15 cellular contexts compared by ENCODE assay signal in the genomic region with DNA sequence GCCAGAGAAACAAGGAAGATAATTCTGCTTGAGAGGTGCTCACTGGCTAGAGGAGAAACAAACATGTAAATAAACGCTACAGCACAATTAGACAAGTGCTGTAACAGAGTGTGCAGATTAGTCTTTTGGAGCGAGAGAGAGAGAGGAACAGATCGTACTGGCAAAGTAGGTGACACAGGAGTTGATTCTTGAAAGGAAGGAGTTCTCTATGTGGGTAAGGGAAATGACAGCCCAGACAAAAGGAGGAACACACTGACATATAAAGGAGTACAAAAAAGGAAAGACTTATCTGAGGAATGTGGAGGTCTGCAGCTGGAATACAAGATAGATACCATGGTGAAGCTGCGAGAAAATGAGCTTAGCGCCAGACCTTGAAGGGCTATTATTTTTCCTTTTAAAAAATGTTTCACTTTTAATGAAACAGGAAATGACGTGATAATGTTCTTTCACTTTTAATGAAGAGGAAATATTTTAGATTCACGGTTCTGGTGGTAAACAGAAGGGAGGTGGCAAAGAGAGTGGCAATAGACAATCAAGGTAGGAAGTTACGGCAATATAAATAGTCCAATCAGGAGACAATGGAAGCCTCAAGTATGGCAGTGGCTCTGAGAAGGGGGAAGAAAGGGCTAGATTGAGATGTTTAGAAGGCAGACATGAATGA.
DNase-seq lines count a peak whose midpoint lies in the region; ATAC-seq and TF ChIP-seq lines count a peak whose summit lies in the region.
"Had no signal": no experiment of that assay in that cellular context is flagged by ENCODE, and none has a peak within 500 bp of the region (broad histone marks: within the 10 kb centered on the region; RNA-seq: fewer than 3 reads in every experiment).

No MANE protein-coding gene starts in this region.

- peaks cover 0 to 14% (median 0%) of the 10 kb centered on the region in 11 experiments; a peak in 2 of 22 replicates for H3K9me3 ChIP-seq in BLaER1 treated with 17β-estradiol and CSF1 and Interleukin-3, amounts not matched to agents 10 nM and 100 nM (replicated peaks in 1 of 11)
- no peaks in the 10 kb centered on the region for H3K9me3 ChIP-seq in PC-9 (ENCODE audit: insufficient read depth, low read depth)

- BruUV-seq in PC-9 (replicated peaks; lab: Mats Ljungman, UMichigan) = no TSS peak

- H2AFZ ChIP-seq in PC-9 = no peak overlapping the region

- POLR2A ChIA-PET in PC-9 (lab: Charles Lee; ENCODE audit: unreplicated experiment) = no interaction called here

- H3K79me2 ChIP-seq in PC-9 (ENCODE audit: low read depth) = no peaks in the 10 kb centered on the region

- peaks cover 9 to 28% (median 11%) of the 10 kb centered on the region in 10 experiments; a peak in 19 of 20 replicates for H3K4me1 ChIP-seq in BLaER1 treated with 17β-estradiol and CSF1 and Interleukin-3, amounts not matched to agents 10 nM and 100 nM
- H3K4me1 ChIP-seq in PC-9 (replicated peaks; ENCODE audit: insufficient read depth) = no peaks in the 10 kb centered on the region

- 0 out of 22 replicates have a peak overlapping the region, but pooled peaks of 2 of the 11 experiments have one; percentile 6 to 26 for H3K27ac ChIP-seq in BLaER1 treated with 17β-estradiol and CSF1 and Interleukin-3, amounts not matched to agents 10 nM and 100 nM
- no peak overlapping the region for H3K27ac ChIP-seq in PC-9
- H3K27ac ChIP-seq: coronary artery had no signal

- no peaks in the 10 kb centered on the region for H3K27me3 Mint-ChIP-seq in effector memory CD8-positive, alpha-beta T cell
- no peaks in the 10 kb centered on the region for H3K27me3 Mint-ChIP-seq in naive B cell

- H3K36me3 ChIP-seq in BLaER1 treated with 17β-estradiol and CSF1 and Interleukin-3, amounts not matched to agents 10 nM and 100 nM = peaks cover 21 to 92% (median 39%) of the 10 kb centered on the region in 11 experiments; a peak in 20 of 22 replicates
- H3K36me3 ChIP-seq in PC-9 (ENCODE audit: low read depth) = no peaks in the 10 kb centered on the region

- ATAC-seq in GM19452 (IDR thresholded peaks at IDR 0.05; ENCODE audit: unreplicated experiment) (peak; percentile 58), naive B cell (ENCODE audit: low read depth in 2 of 2) (peak; percentile 82 to 88)
- peak; percentile 96 for ATAC-seq in effector memory CD8-positive, alpha-beta T cell (replicated peaks)

- no peaks in the 10 kb centered on the region for H3K9me2 ChIP-seq in PC-9 (ENCODE audit: insufficient read depth)

- peak; percentile 13 to 36 (median 15) for DNase-seq in effector memory CD8-positive, alpha-beta T cell
- DNase-seq in naive B cell = peak; percentile 24
- DNase-seq in stimulated activated naive CD4-positive, alpha-beta T cell (lab: John Stamatoyannopoulos, UW) = no peak
- no peak for DNase-seq in NCI-H1417 treated with DMSO at 0.1 percent for 48 hours (lab: John Stamatoyannopoulos, UW)
- no peak for DNase-seq in PC-9
- DNase-seq in AML-193 (lab: John Stamatoyannopoulos, UW) = no peak
- DNase-seq: activated CD4-positive, CD25-positive, alpha-beta regulatory T cell; activated T-cell treated with anti-CD3 and anti-CD28 coated beads, Interleukin-2, amount 50 U/mL, for 48 hours; C1 segment of cervical spinal cord; MV-4-11; NCI-H2171 treated with DMSO at 0.1 percent for 48 hours; trophoblast cell had no signal

- H3K4me3 Mint-ChIP-seq in effector memory CD8-positive, alpha-beta T cell = no peak overlapping the region
- H3K4me3 Mint-ChIP-seq in naive B cell = no peak overlapping the region

- CTCF ChIA-PET in PC-9 (lab: Charles Lee) = no interaction called here

- H4K20me1 ChIP-seq in BLaER1 treated with 17β-estradiol and CSF1 and Interleukin-3, amounts not matched to agents 10 nM and 100 nM = no peaks in the 10 kb centered on the region; a peak in 1 of 22 replicates
- no peaks in the 10 kb centered on the region for H4K20me1 ChIP-seq in PC-9 (ENCODE audit: insufficient read depth)

- H3K9ac ChIP-seq in BLaER1 treated with 17β-estradiol and CSF1 and Interleukin-3, amounts not matched to agents 10 nM and 100 nM = no peak overlapping the region

- H3K4me2 ChIP-seq in BLaER1 treated with 17β-estradiol and CSF1 and Interleukin-3, amounts not matched to agents 10 nM and 100 nM = peak overlapping the region; percentile 7 to 65 (median 44); a peak in 21 of 22 replicates
- H3K4me2 ChIP-seq in PC-9 = no peak overlapping the region

- intact Hi-C loops in PC-9 (cut with micrococcal nuclease; ENCODE audit: unreplicated experiment) = no loop called here

- H3K4me1 Mint-ChIP-seq in effector memory CD8-positive, alpha-beta T cell (ENCODE audit: low read depth in 2 of 2) = peaks cover 3 to 5% of the 10 kb centered on the region in 2 donors
- H3K4me1 Mint-ChIP-seq in naive B cell = peaks cover 0 to 6% (median 4%) of the 10 kb centered on the region in 3 donors

- no peaks in the 10 kb centered on the region for H3F3A ChIP-seq in PC-9 (ENCODE audit: insufficient read depth, low read depth)

- H3K27ac Mint-ChIP-seq in effector memory CD8-positive, alpha-beta T cell = no peak overlapping the region
- no peak overlapping the region for H3K27ac Mint-ChIP-seq in naive B cell

- H3K4me3 ChIP-seq in BLaER1 treated with 17β-estradiol and CSF1 and Interleukin-3, amounts not matched to agents 10 nM and 100 nM = no peak overlapping the region
- H3K4me3 ChIP-seq in PC-9 = no peak overlapping the region
- H3K4me3 ChIP-seq: coronary artery had no signal

- H3K27me3 ChIP-seq in BLaER1 treated with 17β-estradiol and CSF1 and Interleukin-3, amounts not matched to agents 10 nM and 100 nM = no peaks in the 10 kb centered on the region
- no peaks in the 10 kb centered on the region for H3K27me3 ChIP-seq in PC-9 (ENCODE audit: insufficient read depth, low read depth)

- TF ChIP-seq CTCF in PC-9 (conservative IDR thresholded peaks at IDR 0.05) = no peak

- no peaks in the 10 kb centered on the region for H3K9me3 Mint-ChIP-seq in effector memory CD8-positive, alpha-beta T cell
- no peaks in the 10 kb centered on the region for H3K9me3 Mint-ChIP-seq in naive B cell

- peaks cover 38% of the 10 kb centered on the region for H3K36me3 Mint-ChIP-seq in effector memory CD8-positive, alpha-beta T cell (ENCODE audit: insufficient read depth)
- peaks cover 9 to 15% of the 10 kb centered on the region in 2 donors for H3K36me3 Mint-ChIP-seq in naive B cell

Comparison
In these comparisons a context has a peak if more than half of its experiments do, and no peak if none do; other contexts are left out.
1. DNase-seq: peak in effector memory CD8-positive, alpha-beta T cell (3 of 3) and naive B cell (single experiment); none in stimulated activated naive CD4-positive, alpha-beta T cell (0 of 6), NCI-H1417 treated with DMSO at 0.1 percent for 48 hours (single experiment), PC-9 (0 of 2) and AML-193 (0 of 2).
2. Peak in every context shown above with its lines, with median percentiles within 50 percentile points of each other: ATAC-seq.